20 cellular contexts compared by ENCODE assay signal in genomic region chr1:114026797-114027196, GRCh38. TPM values are rescaled to one million over a fixed set of nuclear protein-coding genes. Genes with fewer than 3 reads are reported as not detected.
DNase-seq lines count a peak whose midpoint lies in the region; ATAC-seq, FAIRE-seq and TF ChIP-seq lines count a peak whose summit lies in the region.
"Had no signal": no experiment of that assay in that cellular context is flagged by ENCODE, and none has a peak within 500 bp of the region (broad histone marks: within the 10 kb centered on the region; RNA-seq: fewer than 3 reads in every experiment).

No MANE protein-coding gene starts in this region.

- no peak overlapping the region for H3K27ac Mint-ChIP-seq in progenitor cell of endocrine pancreas
- H3K27ac Mint-ChIP-seq: CD8-positive, alpha-beta T cell had no signal

- no peaks in the 10 kb centered on the region for H3K27me3 ChIP-seq in osteoblast (ENCODE audit: insufficient read depth, low read length)
- no peaks in the 10 kb centered on the region for H3K27me3 ChIP-seq in pancreas
- H3K27me3 ChIP-seq: BLaER1 treated with 17β-estradiol and CSF1 and Interleukin-3, amounts not matched to agents 10 nM and 100 nM; SJCRH30 had no signal

- no peak for TF ChIP-seq CTCF in osteoblast (IDR thresholded peaks at IDR 0.05; ENCODE audit: extremely low read depth, low read depth, low read length)
- TF ChIP-seq CTCF in pancreas (IDR thresholded peaks at IDR 0.05): no peak
- no peak for TF ChIP-seq CTCF in progenitor cell of endocrine pancreas (IDR thresholded peaks at IDR 0.05; ENCODE audit: unreplicated experiment)

- no peak for ATAC-seq in pancreas
- ATAC-seq in GM19455 (IDR thresholded peaks at IDR 0.05; ENCODE audit: unreplicated experiment): no peak
- ATAC-seq: CD8-positive, alpha-beta T cell; K562; Panc1 had no signal

- H3K4me1 Mint-ChIP-seq in progenitor cell of endocrine pancreas (ENCODE audit: low read depth): peaks cover under 1% of the 10 kb centered on the region

- WGBS in pancreas, 2 donors: 86 to 90% methylated on average over 6 of the region's 6 CpGs

- peaks cover 14% of the 10 kb centered on the region for H3K4me1 ChIP-seq in osteoblast (ENCODE audit: insufficient read depth, low read length)
- no peaks in the 10 kb centered on the region for H3K4me1 ChIP-seq in pancreas
- H3K4me1 ChIP-seq: BLaER1 treated with 17β-estradiol and CSF1 and Interleukin-3, amounts not matched to agents 10 nM and 100 nM had no signal

- H3K27ac ChIP-seq in osteoblast (ENCODE audit: low read depth, low read length) (no peak overlapping the region), pancreas (no peak overlapping the region)
- H3K27ac ChIP-seq: BLaER1 treated with 17β-estradiol and CSF1 and Interleukin-3, amounts not matched to agents 10 nM and 100 nM; SJCRH30 had no signal

- intact Hi-C loops in pancreas (cut with DNase I): no loop called here

- no peak overlapping the region for H3K4me3 ChIP-seq in osteoblast (ENCODE audit: insufficient read depth, low read length)
- H3K4me3 ChIP-seq in pancreas: no peak overlapping the region
- H3K4me3 ChIP-seq: BLaER1 treated with 17β-estradiol and CSF1 and Interleukin-3, amounts not matched to agents 10 nM and 100 nM; K562; SJCRH30 had no signal

- H3K36me3 Mint-ChIP-seq in progenitor cell of endocrine pancreas (ENCODE audit: insufficient read depth): no peaks in the 10 kb centered on the region
- H3K36me3 Mint-ChIP-seq: CD8-positive, alpha-beta T cell had no signal

- H3K4me2 ChIP-seq in osteoblast (ENCODE audit: insufficient read depth, low read length): no peak overlapping the region
- H3K4me2 ChIP-seq: BLaER1 treated with 17β-estradiol and CSF1 and Interleukin-3, amounts not matched to agents 10 nM and 100 nM had no signal

- H3K4me3 Mint-ChIP-seq in progenitor cell of endocrine pancreas (ENCODE audit: low read depth): no peak overlapping the region
- H3K4me3 Mint-ChIP-seq: CD8-positive, alpha-beta T cell had no signal

- DNase-seq in amniotic epithelial cell (ENCODE audit: low read depth) (peak; percentile 56), fibroblast of gingiva (ENCODE audit: low read depth) (peak; percentile 53), osteoblast (ENCODE audit: insufficient read length, low spot score, missing footprints) (peak; percentile 47), pancreas (no peak), progenitor cell of endocrine pancreas (ENCODE audit: low spot score, unreplicated experiment) (no peak), DMS153 treated with DMSO at 0.1 percent for 48 hours (lab: John Stamatoyannopoulos, UW; ENCODE audit: unreplicated experiment) (no peak)
- DNase-seq: Calu3; CD8-positive, alpha-beta T cell; DMS53; H7; NCI-H1105; NCI-H2081 treated with DMSO at 0.1 percent for 48 hours; NCI-H446 treated with DMSO at 0.1 percent for 48 hours; NCI-H69; SJCRH30 had no signal

- FAIRE-seq in pancreas (lab: Jason Lieb, UNC): no peak
- FAIRE-seq: GM12891, K562 had no signal

- no peaks in the 10 kb centered on the region for H3K79me2 ChIP-seq in osteoblast (ENCODE audit: insufficient read depth, low read length)

- no peaks in the 10 kb centered on the region for H4K20me1 ChIP-seq in osteoblast (ENCODE audit: insufficient read depth, low read length)
- H4K20me1 ChIP-seq: BLaER1 treated with 17β-estradiol and CSF1 and Interleukin-3, amounts not matched to agents 10 nM and 100 nM had no signal

- H3K9me3 Mint-ChIP-seq in progenitor cell of endocrine pancreas (ENCODE audit: low read depth): no peaks in the 10 kb centered on the region
- H3K9me3 Mint-ChIP-seq: CD8-positive, alpha-beta T cell had no signal

- H2AFZ ChIP-seq in osteoblast (ENCODE audit: low read length): no peak overlapping the region

- H3K36me3 ChIP-seq in osteoblast (ENCODE audit: insufficient read depth, low read length) (no peaks in the 10 kb centered on the region), pancreas (no peaks in the 10 kb centered on the region)
- H3K36me3 ChIP-seq: BLaER1 treated with 17β-estradiol and CSF1 and Interleukin-3, amounts not matched to agents 10 nM and 100 nM; SJCRH30 had no signal

- H3K9me3 ChIP-seq in osteoblast (ENCODE audit: low read depth, low read length) (no peaks in the 10 kb centered on the region), pancreas (no peaks in the 10 kb centered on the region)
- H3K9me3 ChIP-seq: BLaER1 treated with 17β-estradiol and CSF1 and Interleukin-3, amounts not matched to agents 10 nM and 100 nM; SJCRH30 had no signal

- H3K27me3 Mint-ChIP-seq in progenitor cell of endocrine pancreas: peaks cover 4% of the 10 kb centered on the region

RNA-seq across cellular contexts. Expression of gene OLFML3, which starts 47.5 kb away (rescaled TPM):
- total RNA-seq in osteoblast (359 and 418 TPM in 2 replicates), pancreas (10 to 100 TPM in 3 of 6 donors, 1 to 10 TPM in 3; 3.7 to 39.2 (median 11.0) TPM), progenitor cell of endocrine pancreas (12.9 and 14.7 TPM in 2 replicates)
- polyA plus RNA-seq in pancreas: 10 to 100 TPM in 1 of 2 donors, 1 to 10 TPM in 1; 9.1 to 11.3 TPM
- total RNA-seq: Calu3 had no signal
- polyA plus RNA-seq: K562 had no signal

Comparison
In these comparisons a context has a peak if more than half of its experiments do, and no peak if none do; other contexts are left out.
1. DNase-seq: peak in amniotic epithelial cell (single experiment), fibroblast of gingiva (single experiment) and osteoblast (single experiment); none in pancreas (0 of 6), progenitor cell of endocrine pancreas (single experiment) and DMS153 treated with DMSO at 0.1 percent for 48 hours (single experiment).